24 cellular contexts compared by ENCODE assay signal in genomic region chr9:125493384-125493783, GRCh38.
DNase-seq lines count a peak whose midpoint lies in the region; ATAC-seq and TF ChIP-seq lines count a peak whose summit lies in the region.
"Had no signal": no experiment of that assay in that cellular context is flagged by ENCODE, and none has a peak within 500 bp of the region (broad histone marks: within the 10 kb centered on the region; RNA-seq: fewer than 3 reads in every experiment).

No MANE protein-coding gene starts in this region.

- no peaks in the 10 kb centered on the region for H3K27me3 ChIP-seq in brain microvascular endothelial cell (replicated peaks)
- H3K27me3 ChIP-seq: Peyer's patch had no signal

- H3K36me3 Mint-ChIP-seq in Calu3 (ENCODE audit: insufficient read depth, unreplicated experiment): peaks cover 7% of the 10 kb centered on the region
- no peaks in the 10 kb centered on the region for H3K36me3 Mint-ChIP-seq in WTC11
- no peaks in the 10 kb centered on the region for H3K36me3 Mint-ChIP-seq in natural killer cell treated with Interleukin-12 subunit alpha and Interleukin-12 subunit beta and Interleukin-15 and Interleukin-18, amount 100 ng/mL, for 72 hours
- H3K36me3 Mint-ChIP-seq: activated naive CD8-positive, alpha-beta T cell treated with anti-CD3 and anti-CD28 coated beads for 36 hours had no signal

- H3K27me3 Mint-ChIP-seq in Calu3 (ENCODE audit: unreplicated experiment): no peaks in the 10 kb centered on the region
- H3K27me3 Mint-ChIP-seq in WTC11 (ENCODE audit: low read depth): no peaks in the 10 kb centered on the region
- no peaks in the 10 kb centered on the region for H3K27me3 Mint-ChIP-seq in natural killer cell treated with Interleukin-12 subunit alpha and Interleukin-12 subunit beta and Interleukin-15 and Interleukin-18, amount 100 ng/mL, for 72 hours
- H3K27me3 Mint-ChIP-seq: activated naive CD8-positive, alpha-beta T cell treated with anti-CD3 and anti-CD28 coated beads for 36 hours; B cell; CD8-positive, alpha-beta memory T cell; memory B cell; progenitor cell of endocrine pancreas; T-cell had no signal

- H3K9me3 Mint-ChIP-seq in Calu3 (ENCODE audit: low read depth, unreplicated experiment) (no peaks in the 10 kb centered on the region), WTC11 (no peaks in the 10 kb centered on the region)
- no peaks in the 10 kb centered on the region for H3K9me3 Mint-ChIP-seq in natural killer cell treated with Interleukin-12 subunit alpha and Interleukin-12 subunit beta and Interleukin-15 and Interleukin-18, amount 100 ng/mL, for 72 hours
- H3K9me3 Mint-ChIP-seq: activated naive CD8-positive, alpha-beta T cell treated with anti-CD3 and anti-CD28 coated beads for 36 hours; CD8-positive, alpha-beta memory T cell; memory B cell; T-cell had no signal

- no TSS peak for BruUV-seq in Calu3 (replicated peaks; lab: Mats Ljungman, UMichigan)

- intact Hi-C loops in Calu3 (cut with micrococcal nuclease; ENCODE audit: unreplicated experiment): no loop called here

- POLR2A ChIA-PET in WTC11 (lab: Charles Lee): no interaction called here

- in situ Hi-C loops in brain microvascular endothelial cell (cut with HindIII; ENCODE audit: low pct_ligation_motif_present, low sequenced_read_pairs): no loop called here

- no peaks in the 10 kb centered on the region for H3K36me3 ChIP-seq in brain microvascular endothelial cell (replicated peaks)
- H3K36me3 ChIP-seq: Peyer's patch, thoracic aorta had no signal

- H3K27ac Mint-ChIP-seq in Calu3 (ENCODE audit: unreplicated experiment): no peak overlapping the region
- no peak overlapping the region for H3K27ac Mint-ChIP-seq in WTC11
- H3K27ac Mint-ChIP-seq in natural killer cell treated with Interleukin-12 subunit alpha and Interleukin-12 subunit beta and Interleukin-15 and Interleukin-18, amount 100 ng/mL, for 72 hours: no peak overlapping the region
- H3K27ac Mint-ChIP-seq: activated naive CD8-positive, alpha-beta T cell treated with anti-CD3 and anti-CD28 coated beads for 36 hours; B cell; memory B cell; progenitor cell of endocrine pancreas; T-cell had no signal

- H3K4me1 Mint-ChIP-seq in Calu3 (ENCODE audit: low read depth, unreplicated experiment) (peaks cover 35% of the 10 kb centered on the region), WTC11 (peaks cover 47% of the 10 kb centered on the region)
- peaks cover 0 to 8% of the 10 kb centered on the region in 2 donors for H3K4me1 Mint-ChIP-seq in natural killer cell treated with Interleukin-12 subunit alpha and Interleukin-12 subunit beta and Interleukin-15 and Interleukin-18, amount 100 ng/mL, for 72 hours (ENCODE audit: low read depth in 2 of 2)

- no peak for ATAC-seq in WTC11
- no peak for ATAC-seq in natural killer cell treated with Interleukin-12 subunit alpha and Interleukin-12 subunit beta and Interleukin-15 and Interleukin-18, amount 100 ng/mL, for 72 hours
- ATAC-seq: T-cell had no signal

- H3K4me3 Mint-ChIP-seq in Calu3 (ENCODE audit: low read depth, unreplicated experiment) (no peak overlapping the region), WTC11 (no peak overlapping the region)
- no peak overlapping the region for H3K4me3 Mint-ChIP-seq in natural killer cell treated with Interleukin-12 subunit alpha and Interleukin-12 subunit beta and Interleukin-15 and Interleukin-18, amount 100 ng/mL, for 72 hours
- H3K4me3 Mint-ChIP-seq: activated naive CD8-positive, alpha-beta T cell treated with anti-CD3 and anti-CD28 coated beads for 36 hours; B cell; CD8-positive, alpha-beta memory T cell; memory B cell; T-cell had no signal

- CTCF ChIA-PET in Calu3 (lab: Charles Lee): no interaction called here
- CTCF ChIA-PET in WTC11 (lab: Charles Lee): no interaction called here

- no peak overlapping the region for H3K27ac ChIP-seq in brain microvascular endothelial cell
- H3K27ac ChIP-seq: KMS-11, Peyer's patch, thoracic aorta had no signal

- no peak overlapping the region for H3K4me3 ChIP-seq in brain microvascular endothelial cell (ENCODE audit: low read depth, low read length)
- H3K4me3 ChIP-seq: Peyer's patch, thoracic aorta had no signal

- TF ChIP-seq CTCF in Calu3 (IDR thresholded peaks at IDR 0.05; ENCODE audit: unreplicated experiment): no peak
- no peak for TF ChIP-seq CTCF in WTC11 (IDR thresholded peaks at IDR 0.05)
- no peak for TF ChIP-seq CTCF in brain microvascular endothelial cell (IDR thresholded peaks at IDR 0.05; ENCODE audit: low read depth, low read length, missing control alignments)

- peak; percentile 42 for DNase-seq in Calu3
- no peak for DNase-seq in WTC11 (ENCODE audit: low spot score)
- DNase-seq in kidney tubule cell (ENCODE audit: low spot score): peak; percentile 91
- DNase-seq in renal cortical epithelial cell (ENCODE audit: low read depth): peak; percentile 83
- DNase-seq in amniotic stem cell (lab: John Stamatoyannopoulos, UW): no peak
- no peak for DNase-seq in brain microvascular endothelial cell
- DNase-seq in SKM-1 (lab: John Stamatoyannopoulos, UW; ENCODE audit: unreplicated experiment): no peak
- no peak for DNase-seq in natural killer cell treated with Interleukin-12 subunit alpha and Interleukin-12 subunit beta and Interleukin-15 and Interleukin-18, amount 100 ng/mL, for 72 hours (ENCODE audit: low spot score)
- DNase-seq: activated effector memory CD4-positive, alpha-beta T cell treated with anti-CD3 and anti-CD28 coated beads, Interleukin-2, amount 50 U/mL, for 16 hours; activated naive CD8-positive, alpha-beta T cell treated with anti-CD3 and anti-CD28 coated beads for 36 hours; activated T-cell treated with anti-CD3 and anti-CD28 coated beads for 4 hours; CD8-positive, alpha-beta memory T cell; DMS79; GDM1; NCI-H1417; NCI-H345; Peyer's patch; stimulated activated naive CD4-positive, alpha-beta T cell treated with Interleukin-2 at 50 U/mL for 16 hours; T-cell had no signal

TF ChIP-seq in WTC11, 78 proteins besides CTCF, POLR2A, EP300 and RAD21:
- TF ChIP-seq GABPB1 (CRISPR knock-in tag; IDR thresholded peaks at IDR 0.05) (peak; percentile 95), IRF1 (CRISPR knock-in tag; IDR thresholded peaks at IDR 0.05) (no peak), PRRX2 (CRISPR knock-in tag; IDR thresholded peaks at IDR 0.05) (no peak)

Comparison
In these comparisons a context has a peak if more than half of its experiments do, and no peak if none do; other contexts are left out.
1. DNase-seq: peak in Calu3 (single experiment), kidney tubule cell (single experiment) and renal cortical epithelial cell (single experiment); none in WTC11 (single experiment), amniotic stem cell (single experiment), brain microvascular endothelial cell (single experiment), SKM-1 (single experiment) and natural killer cell treated with Interleukin-12 subunit alpha and Interleukin-12 subunit beta and Interleukin-15 and Interleukin-18, amount 100 ng/mL, for 72 hours (single experiment).